ENCODE assay signal across 13 cellular contexts in the genomic region with DNA sequence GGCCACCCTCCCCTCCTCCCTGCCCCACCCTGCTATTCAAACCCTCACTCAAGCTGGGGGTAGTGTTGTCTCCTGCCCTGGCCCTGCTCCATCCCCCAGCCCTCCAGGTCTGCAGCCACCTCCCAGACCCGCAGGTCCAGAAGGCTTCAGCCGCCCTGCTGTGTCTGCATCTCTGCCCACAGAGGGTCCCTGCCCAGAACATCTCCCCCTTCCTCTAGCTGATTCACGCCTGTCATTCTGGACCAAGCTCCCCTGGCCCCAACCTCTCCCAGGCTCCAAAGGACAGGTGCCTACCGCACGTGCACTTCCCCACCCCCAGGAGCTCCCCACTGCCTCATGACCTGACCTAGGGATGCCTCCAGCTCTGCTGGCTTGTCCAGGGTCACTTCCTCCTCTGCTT. TPM values are rescaled to one million over a fixed set of nuclear protein-coding genes. Genes with fewer than 3 reads are reported as not detected.
DNase-seq lines count a peak whose midpoint lies in the region; ATAC-seq and TF ChIP-seq lines count a peak whose summit lies in the region.
"Had no signal": no experiment of that assay in that cellular context is flagged by ENCODE, and none has a peak within 500 bp of the region (broad histone marks: within the 10 kb centered on the region; RNA-seq: fewer than 3 reads in every experiment).

No MANE protein-coding gene starts in this region.

- no peak overlapping the region for H2BK15ac ChIP-seq in IMR-90 (ENCODE audit: low read depth, low read length)

- no peak overlapping the region; the same call in 1 of the 2 replicates for H2AK5ac ChIP-seq in IMR-90 (ENCODE audit: low read depth, low read length)

- no peak overlapping the region for H3K56ac ChIP-seq in IMR-90 (ENCODE audit: extremely low read depth, insufficient read depth, low read length)

- no peak for TF ChIP-seq RAD21 in IMR-90 (IDR thresholded peaks at IDR 0.05; ENCODE audit: low read length)

- peak overlapping the region in 3 of 5 experiments; percentile 27 to 80 (median 49) for H3K27ac Mint-ChIP-seq in brain
- H3K27ac Mint-ChIP-seq in osteocyte (ENCODE audit: unreplicated experiment): peak overlapping the region; percentile 8
- H3K27ac Mint-ChIP-seq in glutamatergic neuron (ENCODE audit: unreplicated experiment): no peak overlapping the region

- no peak overlapping the region for H4K5ac ChIP-seq in IMR-90 (ENCODE audit: low read depth, low read length)

- POLR2A ChIA-PET in IMR-90 (lab: Charles Lee; ENCODE audit: unreplicated experiment) (interaction anchor here (0.6 kb wide), 1 partner anchor 380 kb away, joined by 4 read pairs; no protein-coding TSS in a partner anchor), A673 (lab: Charles Lee; ENCODE audit: low non-redundant PET) (interaction anchor here (0.6 kb wide), 1 partner anchor 625 kb away, joined by 3 read pairs; no protein-coding TSS in a partner anchor)

- no peak overlapping the region for H3K4ac ChIP-seq in IMR-90 (ENCODE audit: low read depth, low read length)

- peaks cover 18 to 50% (median 40%) of the 10 kb centered on the region in 10 experiments for H3K4me1 ChIP-seq in BLaER1 treated with 17β-estradiol and CSF1 and Interleukin-3, amounts not matched to agents 10 nM and 100 nM
- peaks cover 13% of the 10 kb centered on the region; the same call in 1 of the 2 replicates for H3K4me1 ChIP-seq in IMR-90 (ENCODE audit: control insufficient read depth, insufficient read depth, low read length)
- H3K4me1 ChIP-seq in A673 (ENCODE audit: insufficient read depth, low read length, poor library complexity, severe bottlenecking): peaks cover 6% of the 10 kb centered on the region

- H3K9me3 Mint-ChIP-seq in brain (no peaks in the 10 kb centered on the region), osteocyte (ENCODE audit: unreplicated experiment) (no peaks in the 10 kb centered on the region), glutamatergic neuron (ENCODE audit: unreplicated experiment) (peaks cover 15% of the 10 kb centered on the region)

- H3K27me3 Mint-ChIP-seq in brain (peaks cover 25% of the 10 kb centered on the region), osteocyte (ENCODE audit: unreplicated experiment) (peaks cover 17% of the 10 kb centered on the region), glutamatergic neuron (ENCODE audit: unreplicated experiment) (peaks cover 16% of the 10 kb centered on the region)

- H2AFZ ChIP-seq in IMR-90 (replicated peaks; ENCODE audit: low read length, poor library complexity): peak overlapping the region; percentile 67

- no peak overlapping the region for H3K14ac ChIP-seq in IMR-90 (replicated peaks; ENCODE audit: low read depth, low read length)

- H3K9me3 ChIP-seq in BLaER1 treated with 17β-estradiol and CSF1 and Interleukin-3, amounts not matched to agents 10 nM and 100 nM (replicated peaks in 1 of 11): no peaks in the 10 kb centered on the region
- H3K9me3 ChIP-seq in IMR-90 (ENCODE audit: control insufficient read depth, insufficient read depth, low read length) (no peaks in the 10 kb centered on the region), A673 (ENCODE audit: low read depth, low read length, poor library complexity, severe bottlenecking) (no peaks in the 10 kb centered on the region)

- 94% methylated on average over 2 of the region's 5 CpGs; no CpG with 5 or more reads in 1 of the 2 experiments for WGBS in IMR-90 (ENCODE audit: extremely low coverage in 2 of 2, insufficient read length in 1 of 2), 2 experiments

- no peak overlapping the region for H2BK20ac ChIP-seq in IMR-90 (ENCODE audit: low read depth, low read length)

- no peak for ATAC-seq in IMR-90 (ENCODE audit: low read depth)
- ATAC-seq: SK-N-SH treated with all-trans-retinoic acid at 6 μM for 48 hours had no signal

- no peaks in the 10 kb centered on the region for H3K36me3 ChIP-seq in BLaER1 treated with 17β-estradiol and CSF1 and Interleukin-3, amounts not matched to agents 10 nM and 100 nM
- H3K36me3 ChIP-seq in IMR-90 (ENCODE audit: control insufficient read depth, insufficient read depth, low read length): no peaks in the 10 kb centered on the region
- no peaks in the 10 kb centered on the region for H3K36me3 ChIP-seq in A673 (ENCODE audit: insufficient read depth, low read length, poor library complexity, severe bottlenecking)

- H3K4me2 ChIP-seq in BLaER1 treated with 17β-estradiol and CSF1 and Interleukin-3, amounts not matched to agents 10 nM and 100 nM: peak overlapping the region; percentile 43 to 86 (median 75); a peak in 21 of 22 replicates
- no peak overlapping the region for H3K4me2 ChIP-seq in IMR-90 (ENCODE audit: low read depth, low read length)

- no peak overlapping the region for H3K18ac ChIP-seq in IMR-90 (ENCODE audit: low read depth, low read length)

- H3K36me3 Mint-ChIP-seq in brain (no peaks in the 10 kb centered on the region), osteocyte (ENCODE audit: unreplicated experiment) (no peaks in the 10 kb centered on the region), glutamatergic neuron (ENCODE audit: unreplicated experiment) (no peaks in the 10 kb centered on the region)

- H3K79me1 ChIP-seq in IMR-90 (ENCODE audit: low read depth in 1 of 2, low read length in 2 of 2): peaks cover 0 to 6% of the 10 kb centered on the region in 2 experiments; a peak in 1 of 4 replicates

- H3K4me3 Mint-ChIP-seq in brain: peak overlapping the region in 1 of 5 experiments; percentile 75
- no peak overlapping the region for H3K4me3 Mint-ChIP-seq in osteocyte (ENCODE audit: unreplicated experiment)
- H3K4me3 Mint-ChIP-seq in glutamatergic neuron (ENCODE audit: unreplicated experiment): no peak overlapping the region

- peak overlapping the region in 1 of 11 experiments; percentile 24; a peak in 1 of 22 replicates for H3K9ac ChIP-seq in BLaER1 treated with 17β-estradiol and CSF1 and Interleukin-3, amounts not matched to agents 10 nM and 100 nM
- no peak overlapping the region for H3K9ac ChIP-seq in IMR-90 (ENCODE audit: low read depth, low read length)

- H3K4me3 ChIP-seq in BLaER1 treated with 17β-estradiol and CSF1 and Interleukin-3, amounts not matched to agents 10 nM and 100 nM: no peak overlapping the region
- H3K4me3 ChIP-seq in IMR-90 (ENCODE audit: insufficient read depth, low read depth, low read length) (no peak overlapping the region), A673 (ENCODE audit: low read depth, low read length, poor library complexity, severe bottlenecking) (no peak overlapping the region)

- no peak for TF ChIP-seq POLR2A in IMR-90 (IDR thresholded peaks at IDR 0.05; ENCODE audit: low read depth, low read length)

- dilution Hi-C loops in IMR-90 (cut with HindIII; ENCODE audit: low sequenced_read_pairs, unreplicated experiment): no loop called here

- CTCF ChIA-PET in IMR-90 (lab: Yijun Ruan, JAX) (interaction anchor here (1.2 kb wide), 1 partner anchor 336 kb away, joined by 4 read pairs; no protein-coding TSS in a partner anchor), A673 (lab: Charles Lee) (no interaction called here)

- in situ Hi-C loops in IMR-90 (cut with MboI; ENCODE audit: low sequenced_read_pairs): no loop called here

- no peak overlapping the region for H3K27ac ChIP-seq in BLaER1 treated with 17β-estradiol and CSF1 and Interleukin-3, amounts not matched to agents 10 nM and 100 nM
- no peak overlapping the region for H3K27ac ChIP-seq in IMR-90 (ENCODE audit: insufficient read depth, low read length)
- no peak overlapping the region for H3K27ac ChIP-seq in A673 (ENCODE audit: low read depth, low read length, poor library complexity, severe bottlenecking)

- H2AK9ac ChIP-seq in IMR-90 (replicated peaks; ENCODE audit: low read depth, low read length, poor library complexity): peak overlapping the region; percentile 79

- no TSS peak for BruUV-seq in IMR-90 (replicated peaks; lab: Mats Ljungman, UMichigan)
- no TSS peak for BruUV-seq in A673 (replicated peaks; lab: Mats Ljungman, UMichigan)

- H3K23ac ChIP-seq in IMR-90 (ENCODE audit: low read depth, low read length): no peak overlapping the region; the same call in 1 of the 2 replicates

- no peaks in the 10 kb centered on the region; the same call in 1 of the 2 replicates for H3K9me1 ChIP-seq in IMR-90 (ENCODE audit: insufficient read depth, low read length)

- no peak overlapping the region for H4K8ac ChIP-seq in IMR-90 (ENCODE audit: low read depth in 2 of 2, low read length in 2 of 2)

- TF ChIP-seq CTCF in IMR-90 (conservative IDR thresholded peaks at IDR 0.05; ENCODE audit: low read depth, low read length) (no peak), brain (conservative IDR thresholded peaks at IDR 0.05) (no peak), osteocyte (IDR thresholded peaks at IDR 0.05) (no peak), A673 (conservative IDR thresholded peaks at IDR 0.05; ENCODE audit: low read depth, low read length) (no peak), glutamatergic neuron (IDR thresholded peaks at IDR 0.05; ENCODE audit: partially characterized antibody, unreplicated experiment) (no peak)

- no peak for DNase-seq in IMR-90
- DNase-seq in osteocyte (ENCODE audit: extremely low spot score, unreplicated experiment): no peak
- no peak for DNase-seq in A673 (ENCODE audit: low spot score)
- DNase-seq in glutamatergic neuron: no peak
- DNase-seq in islet precursor cell: no peak
- DNase-seq: EL, NCI-H1436 treated with DMSO at 0.1 percent for 48 hours, NCI-H2081, NCI-H524 treated with DMSO at 0.1 percent for 48 hours had no signal

- intact Hi-C loops in IMR-90 (cut with micrococcal nuclease): loop anchor here (5.0 to 10.0 kb wide), 2 partner anchors 184 to 336 kb away; no protein-coding TSS in a partner anchor
- intact Hi-C loops in A673 (cut with micrococcal nuclease; ENCODE audit: unreplicated experiment): no loop called here

- H3K4me1 Mint-ChIP-seq in brain (peaks cover 65% of the 10 kb centered on the region), osteocyte (ENCODE audit: unreplicated experiment) (peaks cover 41% of the 10 kb centered on the region), glutamatergic neuron (ENCODE audit: low read depth, unreplicated experiment) (peaks cover 33% of the 10 kb centered on the region)

- H2BK5ac ChIP-seq in IMR-90 (ENCODE audit: low read depth, low read length, poor library complexity, severe bottlenecking): no peak overlapping the region

- H3K27me3 ChIP-seq in BLaER1 treated with 17β-estradiol and CSF1 and Interleukin-3, amounts not matched to agents 10 nM and 100 nM: peaks cover 73 to 100% (median 97%) of the 10 kb centered on the region in 11 experiments
- H3K27me3 ChIP-seq in IMR-90 (ENCODE audit: control insufficient read depth, insufficient read depth, low read length) (peaks cover 16% of the 10 kb centered on the region), A673 (replicated peaks; ENCODE audit: insufficient read depth, low read depth, low read length, poor library complexity) (peaks cover 32% of the 10 kb centered on the region)

- no peak overlapping the region for H2BK120ac ChIP-seq in IMR-90 (ENCODE audit: low read depth, low read length)

- no peak overlapping the region for H4K91ac ChIP-seq in IMR-90 (ENCODE audit: insufficient read depth, low read depth, low read length)

- peaks cover 0 to 47% (median 15%) of the 10 kb centered on the region in 11 experiments; a peak in 14 of 22 replicates for H4K20me1 ChIP-seq in BLaER1 treated with 17β-estradiol and CSF1 and Interleukin-3, amounts not matched to agents 10 nM and 100 nM
- H4K20me1 ChIP-seq in IMR-90 (ENCODE audit: insufficient read depth, low read length): peaks cover 8% of the 10 kb centered on the region; the same call in 1 of the 2 replicates

RNA-seq across cellular contexts. Expression of gene SHISAL1, which starts 16.0 kb away (rescaled TPM):
- total RNA-seq in IMR-90 (2012; rRNA removed): 1.1 and 1.4 TPM in 2 replicates
- 0.83 and 1.0 TPM in 2 replicates for polyA plus RNA-seq in IMR-90 (2012; rRNA removed)
- 0.36 and 0.56 TPM in 2 replicates for polyA plus RNA-seq in IMR-90 (2012; cell fraction: cytosol; rRNA removed)
- 0.84 and 1.00 TPM in 2 replicates for polyA plus RNA-seq in IMR-90 (2012; cell fraction: nucleus; rRNA removed; ENCODE audit: low replicate concordance)
- 22.9 TPM for polyA plus RNA-seq in brain (ENCODE audit: insufficient read depth, low read depth, low replicate concordance)
- 5.0 and 6.1 TPM in 2 replicates for total RNA-seq in osteocyte
- total RNA-seq in A673 (2021): 1.8 and 2.5 TPM in 2 replicates
- total RNA-seq in glutamatergic neuron (ENCODE audit: unreplicated experiment): 3.2 TPM
- total RNA-seq: HT-29 had no signal
